ENCODE assay signal across 6 cellular contexts in genomic region chr6:32193096-32193495, GRCh38. TPM values are rescaled to one million over a fixed set of nuclear protein-coding genes. Genes with fewer than 3 reads are reported as not detected.
DNase-seq lines count a peak whose midpoint lies in the region; ATAC-seq and TF ChIP-seq lines count a peak whose summit lies in the region.
"Not testable (repeated sequence)": the region's sequence is repeated elsewhere in the genome, so short reads cannot be mapped to it uniquely, and the experiment has no call there.

No MANE protein-coding gene starts in this region.

- H3K4me3 Mint-ChIP-seq in naive thymus-derived CD8-positive, alpha-beta T cell, result peak overlapping the region; percentile 94 to 100 (median 98)

- H3K27me3 Mint-ChIP-seq in naive thymus-derived CD8-positive, alpha-beta T cell, result not testable (repeated sequence)

- not testable (repeated sequence) for TF ChIP-seq CTCF in GM12864 (IDR thresholded peaks at IDR 0.05; ENCODE audit: low read depth, low read length, missing control alignments); gastroesophageal sphincter (IDR thresholded peaks at IDR 0.05); suprapubic skin (IDR thresholded peaks at IDR 0.05)

- DNase-seq in GM12864 (ENCODE audit: low read depth); SJSA1 (ENCODE audit: low read depth in 1 of 2, low spot score in 2 of 2); naive thymus-derived CD8-positive, alpha-beta T cell; suprapubic skin (ENCODE audit: low spot score in 2 of 2): not testable (repeated sequence)

- H3K4me1 ChIP-seq in SJSA1 (replicated peaks) (peaks cover 61% of the 10 kb centered on the region), gastroesophageal sphincter (peaks cover 2 to 77% (median 24%) of the 10 kb centered on the region in 3 donors), suprapubic skin (peaks cover 66% of the 10 kb centered on the region)

- H3K9me3 ChIP-seq in SJSA1 (replicated peaks); gastroesophageal sphincter; suprapubic skin: not testable (repeated sequence)

- POLR2A ChIA-PET in naive thymus-derived CD8-positive, alpha-beta T cell (lab: Charles Lee), result interaction anchor here (0.6 to 12.3 kb wide), 16 partner anchors 8 to 1117 kb away, joined by 3 to 303 read pairs (median 4); partner anchors contain the start of genes AGER, AGPAT1, ATF6B and DDX39B

- peak overlapping the region; percentile 97 for H3K4me3 ChIP-seq in GM12864 (ENCODE audit: low read depth, low read length)
- H3K4me3 ChIP-seq in SJSA1, result peak overlapping the region; percentile 9; the same call in 1 of the 2 replicates
- peak overlapping the region in 1 of 2 donors; percentile 89 for H3K4me3 ChIP-seq in gastroesophageal sphincter
- peak overlapping the region; percentile 61 for H3K4me3 ChIP-seq in suprapubic skin

- not testable (repeated sequence) for H3K9me3 Mint-ChIP-seq in naive thymus-derived CD8-positive, alpha-beta T cell

- TF ChIP-seq POLR2A in gastroesophageal sphincter (IDR thresholded peaks at IDR 0.05); suprapubic skin (IDR thresholded peaks at IDR 0.05): not testable (repeated sequence)

- H3K27ac ChIP-seq in SJSA1 (peak overlapping the region; percentile 62), angular gyrus (ENCODE audit: low read depth, low read length) (peak overlapping the region; percentile 34), gastroesophageal sphincter (peak overlapping the region in 3 of 4 donors; percentile 97 to 99 (median 98)), suprapubic skin (peak overlapping the region; percentile 89)

- H3K27me3 ChIP-seq in SJSA1 (replicated peaks); gastroesophageal sphincter; suprapubic skin: not testable (repeated sequence)

- H3K4me1 Mint-ChIP-seq in naive thymus-derived CD8-positive, alpha-beta T cell, result peaks cover 38 to 64% (median 55%) of the 10 kb centered on the region in 4 donors

- H3K36me3 ChIP-seq in SJSA1, gastroesophageal sphincter, suprapubic skin: not testable (repeated sequence)

- not testable (repeated sequence) for ATAC-seq in gastroesophageal sphincter; naive thymus-derived CD8-positive, alpha-beta T cell

- 58 to 90% methylated on average over 6 to 7 of the region's 13 CpGs for WGBS in gastroesophageal sphincter (ENCODE audit: low coverage in 1 of 2), 2 donors
- 73% methylated on average over 13 of the region's 13 CpGs for WGBS in suprapubic skin

- H3K27ac Mint-ChIP-seq in naive thymus-derived CD8-positive, alpha-beta T cell, result peak overlapping the region; percentile 91 to 100 (median 98)

- peaks cover 0 to 21% (median 12%) of the 10 kb centered on the region in 3 donors for H3K36me3 Mint-ChIP-seq in naive thymus-derived CD8-positive, alpha-beta T cell

- TF ChIP-seq EP300 in gastroesophageal sphincter (IDR thresholded peaks at IDR 0.05); suprapubic skin (IDR thresholded peaks at IDR 0.05): not testable (repeated sequence)

RNA-seq across cellular contexts. Expression of gene GPSM3, which starts 0.7 kb away (rescaled TPM):
- 15.3 and 16.2 TPM in 2 replicates for total RNA-seq in SJSA1 (2014; rRNA removed; shearing (Covaris generic))
- 10 to 100 TPM in 2 of 4 donors, 1 to 10 TPM in 1, under 1 TPM in 1; 0.93 to 16.3 (median 9.0) TPM for total RNA-seq in gastroesophageal sphincter
- total RNA-seq in naive thymus-derived CD8-positive, alpha-beta T cell, result 100 to 1,000 TPM; 274 to 276 TPM
- polyA plus RNA-seq in naive thymus-derived CD8-positive, alpha-beta T cell, result 100 to 1,000 TPM; 106 to 144 (median 138) TPM
- 1 to 10 TPM; 4.8 to 5.5 (median 5.1) TPM for total RNA-seq in suprapubic skin

RNA-seq across cellular contexts. Expression of gene PBX2, which starts 3.1 kb away (rescaled TPM):
- total RNA-seq in SJSA1 (2014; rRNA removed; shearing (Covaris generic)), result 11.8 and 13.2 TPM in 2 replicates
- total RNA-seq in gastroesophageal sphincter (10 to 100 TPM; 42.9 to 70.1 (median 61.0) TPM), suprapubic skin (10 to 100 TPM; 51.0 to 84.7 (median 63.8) TPM)
- total RNA-seq in naive thymus-derived CD8-positive, alpha-beta T cell, result 100 to 1,000 TPM; 173 to 174 TPM
- polyA plus RNA-seq in naive thymus-derived CD8-positive, alpha-beta T cell, result 1 to 10 TPM; 1.6 to 2.2 (median 2.0) TPM

RNA-seq across cellular contexts. Expression of gene AGER, which starts 9.0 kb away (rescaled TPM):
- 0.76 TPM in 1 of 2 replicates, not detected in the other for total RNA-seq in SJSA1 (2014; rRNA removed; shearing (Covaris generic))
- total RNA-seq in gastroesophageal sphincter (1 to 10 TPM; 1.4 to 2.3 (median 1.6) TPM), suprapubic skin (1 to 10 TPM in 3 of 4 donors, not detected in 1; 1.5 to 9.9 (median 4.8) TPM)
- total RNA-seq in naive thymus-derived CD8-positive, alpha-beta T cell, result 10 to 100 TPM; 56.0 to 60.3 TPM
- polyA plus RNA-seq in naive thymus-derived CD8-positive, alpha-beta T cell, result 1 to 10 TPM in 1 of 3 donors, under 1 TPM in 2; 0.09 to 1.9 (median 0.25) TPM

RNA-seq across cellular contexts. Expression of gene RNF5, which starts 14.9 kb away (rescaled TPM):
- total RNA-seq in SJSA1 (2014; rRNA removed; shearing (Covaris generic)), result 63.6 and 67.6 TPM in 2 replicates
- 100 to 1,000 TPM in 1 of 4 donors, 10 to 100 TPM in 3; 78.8 to 101 (median 88.0) TPM for total RNA-seq in gastroesophageal sphincter
- total RNA-seq in naive thymus-derived CD8-positive, alpha-beta T cell, result 10 to 100 TPM; 38.6 to 40.0 TPM
- 100 to 1,000 TPM; 102 to 117 (median 102) TPM for polyA plus RNA-seq in naive thymus-derived CD8-positive, alpha-beta T cell
- total RNA-seq in suprapubic skin, result 10 to 100 TPM; 55.7 to 73.0 (median 63.4) TPM

RNA-seq across cellular contexts. Expression of gene AGPAT1, which starts 17.2 kb away (rescaled TPM):
- total RNA-seq in SJSA1 (2014; rRNA removed; shearing (Covaris generic)), result 40.9 and 65.4 TPM in 2 replicates
- total RNA-seq in gastroesophageal sphincter (10 to 100 TPM; 45.6 to 70.5 (median 54.6) TPM), suprapubic skin (10 to 100 TPM; 30.4 to 68.9 (median 42.6) TPM)
- 10 to 100 TPM; 27.5 to 28.6 TPM for total RNA-seq in naive thymus-derived CD8-positive, alpha-beta T cell
- 10 to 100 TPM; 16.3 to 19.5 (median 19.1) TPM for polyA plus RNA-seq in naive thymus-derived CD8-positive, alpha-beta T cell

Comparison
In these comparisons a context has a peak if more than half of its experiments do, and no peak if none do; other contexts are left out.
1. H3K27ac ChIP-seq: peak in every context shown above with its lines; median percentile 98 in gastroesophageal sphincter; 89 in suprapubic skin; 62 in SJSA1; 34 in angular gyrus.
2. RNA of gene GPSM3, which starts 0.7 kb away (total RNA-seq): 274 to 276 TPM in naive thymus-derived CD8-positive, alpha-beta T cell; 15.3 to 16.2 TPM in SJSA1, 0.93 to 16.3 TPM in gastroesophageal sphincter and 4.8 to 5.5 TPM in suprapubic skin; every median in the first group is over 10 times any median in the second.
3. RNA of gene AGER, which starts 9.0 kb away (total RNA-seq): 56.0 to 60.3 TPM in naive thymus-derived CD8-positive, alpha-beta T cell; 1.5 to 9.9 TPM in suprapubic skin, 1.4 to 2.3 TPM in gastroesophageal sphincter and 0.76 TPM in SJSA1; every median in the first group is over 4 times any median in the second.